8 cellular contexts compared by ENCODE assay signal in the genomic region with DNA sequence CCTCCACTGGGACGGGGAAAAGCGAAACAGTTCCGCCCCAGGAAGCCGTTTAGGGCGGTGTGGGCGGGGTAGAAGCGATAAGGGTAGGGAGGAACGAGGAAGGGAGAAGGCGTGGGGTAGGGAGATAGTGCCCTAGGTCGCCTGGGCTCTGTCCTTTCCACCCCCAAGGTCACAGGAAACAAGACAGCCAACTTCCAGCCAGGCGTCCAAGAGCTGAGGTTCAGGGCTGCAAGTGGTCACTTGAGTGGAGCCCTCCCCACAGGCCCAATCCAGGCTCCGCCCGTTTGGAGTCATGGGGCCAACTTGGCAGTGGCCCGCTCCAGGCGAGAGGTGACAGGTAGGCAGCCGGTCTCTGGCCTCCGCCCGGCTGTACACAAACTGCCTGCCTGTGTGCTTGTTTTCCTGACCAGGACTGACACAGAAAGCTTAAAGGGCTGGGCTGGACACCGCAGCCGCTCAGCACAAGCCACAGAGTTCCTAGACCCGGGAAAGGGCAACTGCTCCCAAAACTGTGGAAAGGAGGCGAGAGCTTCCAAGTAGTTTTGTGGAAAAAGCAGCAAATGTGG. TPM values are rescaled to one million over a fixed set of nuclear protein-coding genes. Genes with fewer than 3 reads are reported as not detected.
DNase-seq lines count a peak whose midpoint lies in the region; ATAC-seq, FAIRE-seq and TF ChIP-seq lines count a peak whose summit lies in the region.

A gene with protein sequence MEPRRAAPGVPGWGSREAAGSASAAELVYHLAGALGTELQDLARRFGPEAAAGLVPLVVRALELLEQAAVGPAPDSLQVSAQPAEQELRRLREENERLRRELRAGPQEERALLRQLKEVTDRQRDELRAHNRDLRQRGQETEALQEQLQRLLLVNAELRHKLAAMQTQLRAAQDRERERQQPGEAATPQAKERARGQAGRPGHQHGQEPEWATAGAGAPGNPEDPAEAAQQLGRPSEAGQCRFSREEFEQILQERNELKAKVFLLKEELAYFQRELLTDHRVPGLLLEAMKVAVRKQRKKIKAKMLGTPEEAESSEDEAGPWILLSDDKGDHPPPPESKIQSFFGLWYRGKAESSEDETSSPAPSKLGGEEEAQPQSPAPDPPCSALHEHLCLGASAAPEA (minus strand): TSS at position 23 of the 566 bp plus-strand sequence. CDS start 62 bp downstream, outside the sequence.

- peak; percentile 72 for FAIRE-seq in G401.6 (lab: Jason Lieb, UNC)

- TF ChIP-seq CTCF in WERI-Rb-1 (IDR thresholded peaks at IDR 0.05; ENCODE audit: low read depth, low read length) (no peak), natural killer cell (IDR thresholded peaks at IDR 0.05) (no peak)

- H3K9me3 Mint-ChIP-seq in natural killer cell: no peaks in the 10 kb centered on the region

- H3K27me3 ChIP-seq in HUES6 (ENCODE audit: control insufficient read depth, insufficient read depth, low read length): peaks cover 2% of the 10 kb centered on the region; the same call in 1 of the 2 replicates
- no peaks in the 10 kb centered on the region for H3K27me3 ChIP-seq in WERI-Rb-1 (ENCODE audit: insufficient read depth, low read depth, severe bottlenecking)

- H3K36me3 Mint-ChIP-seq in natural killer cell: peaks cover 15% of the 10 kb centered on the region

- H3K9me3 ChIP-seq in HUES6 (ENCODE audit: control insufficient read depth, insufficient read depth, low read depth, low read length) (no peaks in the 10 kb centered on the region), WERI-Rb-1 (ENCODE audit: severe bottlenecking) (no peaks in the 10 kb centered on the region)

- H3K4me3 Mint-ChIP-seq in natural killer cell: peak within 1 kb of the TSS; percentile 78

- peaks cover 0 to 6% of the 10 kb centered on the region in 2 donors for H3K4me1 Mint-ChIP-seq in natural killer cell

- H3K9ac ChIP-seq in HUES6 (ENCODE audit: low read length): peak within 1 kb of the TSS; percentile 70

- H3K27ac Mint-ChIP-seq in natural killer cell: peak within 1 kb of the TSS in 1 of 2 donors; percentile 64

- H3K27me3 Mint-ChIP-seq in natural killer cell (ENCODE audit: low read depth in 2 of 2): no peaks in the 10 kb centered on the region

- peaks cover 47% of the 10 kb centered on the region for H3K36me3 ChIP-seq in HUES6 (ENCODE audit: control insufficient read depth, insufficient read depth, low read length)
- peaks cover 55% of the 10 kb centered on the region for H3K36me3 ChIP-seq in WERI-Rb-1

- H3K4me3 ChIP-seq in HUES6 (ENCODE audit: low read depth, low read length) (peak within 1 kb of the TSS; percentile 72), WERI-Rb-1 (ENCODE audit: low read depth, low read length) (peak within 1 kb of the TSS; percentile 54)

- DNase-seq in WERI-Rb-1 (peak; percentile 66), fibroblast of peridontal ligament (ENCODE audit: extremely low read depth) (peak; percentile 18), natural killer cell (no peak), NCI-H146 treated with DMSO at 0.1 percent for 48 hours (lab: John Stamatoyannopoulos, UW; ENCODE audit: unreplicated experiment) (no peak)

- ATAC-seq in natural killer cell (no peak), GM19397 (IDR thresholded peaks at IDR 0.05; ENCODE audit: unreplicated experiment) (no peak), GM19455 (IDR thresholded peaks at IDR 0.05; ENCODE audit: unreplicated experiment) (no peak)

- intact Hi-C loops in natural killer cell (cut with micrococcal nuclease): no loop called here

- H3K27ac ChIP-seq in HUES6 (ENCODE audit: low read depth, low read length) (no peak within 1 kb of the TSS; the same call in 1 of the 2 replicates), WERI-Rb-1 (peak within 1 kb of the TSS; percentile 75)

- peaks cover 29% of the 10 kb centered on the region for H3K4me1 ChIP-seq in HUES6 (ENCODE audit: control insufficient read depth, insufficient read depth, low read length)

RNA-seq across cellular contexts. Expression of the gene that starts here (rescaled TPM):
- 1 to 10 TPM; 2.3 to 5.1 (median 4.0) TPM for total RNA-seq in natural killer cell

Comparison
In these comparisons a context has a peak if more than half of its experiments do, and no peak if none do; other contexts are left out.
1. DNase-seq: peak in WERI-Rb-1 (single experiment) and fibroblast of peridontal ligament (single experiment); none in natural killer cell (single experiment) and NCI-H146 treated with DMSO at 0.1 percent for 48 hours (single experiment).